Comparison of ENCODE assay signal across 15 cellular contexts in the genomic region with DNA sequence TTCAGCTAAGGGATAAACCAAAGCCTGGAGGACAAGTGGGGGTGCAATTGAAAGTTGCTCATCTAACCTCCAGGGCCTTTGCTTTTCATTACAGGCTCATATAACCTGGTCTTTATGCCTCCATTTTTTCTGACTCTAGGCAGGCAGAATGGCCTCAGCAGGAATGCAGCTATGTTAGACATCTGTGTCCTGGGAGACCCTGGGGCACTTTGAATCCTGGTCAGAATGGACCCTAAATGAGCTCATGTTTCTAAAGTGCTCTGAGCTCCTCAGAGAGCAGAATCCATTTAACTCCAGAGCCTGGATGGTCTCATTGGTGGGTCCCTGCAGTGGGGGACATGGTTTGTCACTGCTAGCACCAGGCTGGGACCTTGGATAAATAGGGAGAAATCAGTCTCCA.
DNase-seq lines count a peak whose midpoint lies in the region; ATAC-seq and TF ChIP-seq lines count a peak whose summit lies in the region.
"Had no signal": no experiment of that assay in that cellular context is flagged by ENCODE, and none has a peak within 500 bp of the region (broad histone marks: within the 10 kb centered on the region; RNA-seq: fewer than 3 reads in every experiment).

No MANE protein-coding gene starts in this region.

- no peak; the same call in 2 of the 3 replicates for ATAC-seq in GM23338
- no peak for ATAC-seq in HG03378 (IDR thresholded peaks at IDR 0.05; ENCODE audit: unreplicated experiment)
- no peak for ATAC-seq in HG03159 (IDR thresholded peaks at IDR 0.05; ENCODE audit: unreplicated experiment)
- ATAC-seq: CD8-positive, alpha-beta T cell; HepG2 had no signal

- no peak overlapping the region for H3K27ac ChIP-seq in GM23338 (ENCODE audit: low read depth)
- H3K27ac ChIP-seq in VCaP = peak overlapping the region; percentile 78
- H3K27ac ChIP-seq: BLaER1 treated with 17β-estradiol and CSF1 and Interleukin-3, amounts not matched to agents 10 nM and 100 nM had no signal

- peaks cover 36% of the 10 kb centered on the region for H3K4me1 Mint-ChIP-seq in GM23338
- H3K4me1 Mint-ChIP-seq: B cell, IgD-negative memory B cell had no signal

- no peaks in the 10 kb centered on the region for H3K27me3 ChIP-seq in GM23338 (ENCODE audit: insufficient read depth)
- H3K27me3 ChIP-seq: BLaER1 treated with 17β-estradiol and CSF1 and Interleukin-3, amounts not matched to agents 10 nM and 100 nM had no signal

- H3K36me3 Mint-ChIP-seq in GM23338 (ENCODE audit: low read depth) = no peaks in the 10 kb centered on the region
- H3K36me3 Mint-ChIP-seq: CD8-positive, alpha-beta T cell; IgD-negative memory B cell had no signal

- H3F3A ChIP-seq in GM23338 (replicated peaks; ENCODE audit: low read depth) = no peaks in the 10 kb centered on the region

- no peak overlapping the region for H3K4me3 Mint-ChIP-seq in GM23338
- H3K4me3 Mint-ChIP-seq: B cell; CD8-positive, alpha-beta T cell; IgD-negative memory B cell had no signal

- H3K36me3 ChIP-seq in GM23338 (ENCODE audit: insufficient read depth) = no peaks in the 10 kb centered on the region; the same call in 1 of the 2 replicates
- H3K36me3 ChIP-seq: BLaER1 treated with 17β-estradiol and CSF1 and Interleukin-3, amounts not matched to agents 10 nM and 100 nM; HAP-1 had no signal

- no peak overlapping the region for H3K4me3 ChIP-seq in GM23338
- H3K4me3 ChIP-seq: BLaER1 treated with 17β-estradiol and CSF1 and Interleukin-3, amounts not matched to agents 10 nM and 100 nM; HAP-1 had no signal

- no peak overlapping the region for H2AFZ ChIP-seq in GM23338

- no peaks in the 10 kb centered on the region for H3K79me2 ChIP-seq in GM23338 (replicated peaks; ENCODE audit: insufficient read depth)

- H3K9me3 Mint-ChIP-seq in GM23338 = no peaks in the 10 kb centered on the region; the same call in 1 of the 3 replicates
- H3K9me3 Mint-ChIP-seq: CD8-positive, alpha-beta T cell had no signal

- H3K4me2 ChIP-seq in GM23338 = peak overlapping the region; percentile 63
- H3K4me2 ChIP-seq: BLaER1 treated with 17β-estradiol and CSF1 and Interleukin-3, amounts not matched to agents 10 nM and 100 nM had no signal

- DNase-seq in GM23338 (ENCODE audit: low spot score) (no peak), islet precursor cell (peak; percentile 80), activated T-cell treated with anti-CD3 and anti-CD28 coated beads for 4 hours (no peak)
- DNase-seq: Calu3; CD8-positive, alpha-beta T cell; GDM1; KBM-7 had no signal

- H3K27me3 Mint-ChIP-seq in GM23338 (ENCODE audit: insufficient read depth, low read depth, poor library complexity) = no peaks in the 10 kb centered on the region
- H3K27me3 Mint-ChIP-seq: B cell, IgD-negative memory B cell had no signal

- H3K9me2 ChIP-seq in GM23338 (ENCODE audit: insufficient read depth) = peaks cover 6% of the 10 kb centered on the region; the same call in 1 of the 2 replicates

- no peak overlapping the region for H3K27ac Mint-ChIP-seq in GM23338
- H3K27ac Mint-ChIP-seq: B cell; CD8-positive, alpha-beta T cell; IgD-negative memory B cell had no signal

- H3K4me1 ChIP-seq in GM23338 (ENCODE audit: insufficient read depth) = peaks cover 18% of the 10 kb centered on the region; the same call in 1 of the 2 replicates
- H3K4me1 ChIP-seq: HAP-1 had no signal

- H4K20me1 ChIP-seq in GM23338 (replicated peaks; ENCODE audit: insufficient read depth) = no peaks in the 10 kb centered on the region
- H4K20me1 ChIP-seq: BLaER1 treated with 17β-estradiol and CSF1 and Interleukin-3, amounts not matched to agents 10 nM and 100 nM had no signal

- TF ChIP-seq CTCF in GM23338 (conservative IDR thresholded peaks at IDR 0.05; ENCODE audit: low read depth in 2 of 2) (no peak), VCaP (conservative IDR thresholded peaks at IDR 0.05) (no peak)

TF ChIP-seq in GM23338, 12 proteins besides CTCF, POLR2A, EP300 and RAD21 (continues in another document):
- TF ChIP-seq, protein P1, sequence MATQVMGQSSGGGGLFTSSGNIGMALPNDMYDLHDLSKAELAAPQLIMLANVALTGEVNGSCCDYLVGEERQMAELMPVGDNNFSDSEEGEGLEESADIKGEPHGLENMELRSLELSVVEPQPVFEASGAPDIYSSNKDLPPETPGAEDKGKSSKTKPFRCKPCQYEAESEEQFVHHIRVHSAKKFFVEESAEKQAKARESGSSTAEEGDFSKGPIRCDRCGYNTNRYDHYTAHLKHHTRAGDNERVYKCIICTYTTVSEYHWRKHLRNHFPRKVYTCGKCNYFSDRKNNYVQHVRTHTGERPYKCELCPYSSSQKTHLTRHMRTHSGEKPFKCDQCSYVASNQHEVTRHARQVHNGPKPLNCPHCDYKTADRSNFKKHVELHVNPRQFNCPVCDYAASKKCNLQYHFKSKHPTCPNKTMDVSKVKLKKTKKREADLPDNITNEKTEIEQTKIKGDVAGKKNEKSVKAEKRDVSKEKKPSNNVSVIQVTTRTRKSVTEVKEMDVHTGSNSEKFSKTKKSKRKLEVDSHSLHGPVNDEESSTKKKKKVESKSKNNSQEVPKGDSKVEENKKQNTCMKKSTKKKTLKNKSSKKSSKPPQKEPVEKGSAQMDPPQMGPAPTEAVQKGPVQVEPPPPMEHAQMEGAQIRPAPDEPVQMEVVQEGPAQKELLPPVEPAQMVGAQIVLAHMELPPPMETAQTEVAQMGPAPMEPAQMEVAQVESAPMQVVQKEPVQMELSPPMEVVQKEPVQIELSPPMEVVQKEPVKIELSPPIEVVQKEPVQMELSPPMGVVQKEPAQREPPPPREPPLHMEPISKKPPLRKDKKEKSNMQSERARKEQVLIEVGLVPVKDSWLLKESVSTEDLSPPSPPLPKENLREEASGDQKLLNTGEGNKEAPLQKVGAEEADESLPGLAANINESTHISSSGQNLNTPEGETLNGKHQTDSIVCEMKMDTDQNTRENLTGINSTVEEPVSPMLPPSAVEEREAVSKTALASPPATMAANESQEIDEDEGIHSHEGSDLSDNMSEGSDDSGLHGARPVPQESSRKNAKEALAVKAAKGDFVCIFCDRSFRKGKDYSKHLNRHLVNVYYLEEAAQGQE (IDR thresholded peaks at IDR 0.05; ENCODE audit: unreplicated experiment) = no peak
- TF ChIP-seq EZH2 (IDR thresholded peaks at IDR 0.05; ENCODE audit: low read depth, unreplicated experiment) = no peak
- TF ChIP-seq, protein P2, sequence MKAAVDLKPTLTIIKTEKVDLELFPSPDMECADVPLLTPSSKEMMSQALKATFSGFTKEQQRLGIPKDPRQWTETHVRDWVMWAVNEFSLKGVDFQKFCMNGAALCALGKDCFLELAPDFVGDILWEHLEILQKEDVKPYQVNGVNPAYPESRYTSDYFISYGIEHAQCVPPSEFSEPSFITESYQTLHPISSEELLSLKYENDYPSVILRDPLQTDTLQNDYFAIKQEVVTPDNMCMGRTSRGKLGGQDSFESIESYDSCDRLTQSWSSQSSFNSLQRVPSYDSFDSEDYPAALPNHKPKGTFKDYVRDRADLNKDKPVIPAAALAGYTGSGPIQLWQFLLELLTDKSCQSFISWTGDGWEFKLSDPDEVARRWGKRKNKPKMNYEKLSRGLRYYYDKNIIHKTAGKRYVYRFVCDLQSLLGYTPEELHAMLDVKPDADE (IDR thresholded peaks at IDR 0.05) = no peak
